ENCODE assay signal across 35 cellular contexts in the genomic region with DNA sequence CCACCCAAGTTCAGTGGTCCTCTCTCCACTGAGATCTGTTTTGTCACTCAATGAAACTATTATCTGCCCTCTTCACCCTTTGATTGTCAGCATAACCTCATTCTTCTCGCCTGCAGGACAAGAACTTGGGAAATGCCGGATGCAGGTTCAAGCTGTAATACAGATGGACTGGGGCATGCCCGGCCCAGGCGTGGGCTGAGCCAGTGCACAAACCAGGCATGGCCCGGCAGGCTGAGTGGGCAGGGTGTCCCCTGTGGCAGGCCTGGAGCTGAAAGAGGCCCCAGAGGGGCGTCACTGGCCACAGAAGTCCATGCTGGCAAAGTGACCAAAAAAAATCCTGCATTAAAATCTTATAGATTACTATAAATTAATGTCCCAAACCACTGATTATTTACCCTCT.
"Had no signal": no experiment of that assay in that cellular context is flagged by ENCODE, and none has a peak within 500 bp of the region (broad histone marks: within the 10 kb centered on the region; RNA-seq: fewer than 3 reads in every experiment).

No MANE protein-coding gene starts in this region.

- H3K9me3 ChIP-seq: MG63 had no signal

- DNase-seq: Karpas-422, Kasumi-1, MG63, MM.1S, MV-4-11, NCI-H1048, NCI-H1092, NCI-H1092 treated with DMSO at 0.1 percent for 48 hours, NCI-H1105, NCI-H1105 treated with DMSO at 0.1 percent for 48 hours, NCI-H1417, NCI-H1417 treated with DMSO at 0.1 percent for 48 hours, NCI-H1436, NCI-H1436 treated with DMSO at 0.1 percent for 48 hours, NCI-H146, NCI-H1694, NCI-H1694 treated with DMSO at 0.1 percent for 48 hours, NCI-H187, NCI-H187 treated with DMSO at 0.1 percent for 48 hours, NCI-H1930, NCI-H2029, NCI-H2029 treated with DMSO at 0.1 percent for 48 hours, NCI-H2081, NCI-H2081 treated with DMSO at 0.1 percent for 48 hours, NCI-H2107, NCI-H2171, NCI-H2171 treated with DMSO at 0.1 percent for 48 hours, NCI-H2227 treated with DMSO at 0.1 percent for 48 hours, NCI-H226, NCI-H345, NCI-H446, NCI-H446 treated with DMSO at 0.1 percent for 48 hours, NCI-H510A, NCI-H510A treated with DMSO at 0.1 percent for 48 hours, NCI-H524 had no signal

- H3K4me3 ChIP-seq: MG63 had no signal

- H3K36me3 ChIP-seq: MG63 had no signal

- H3K27me3 ChIP-seq: MG63 had no signal
